ENCODE assay signal across 8 cellular contexts in the genomic region with DNA sequence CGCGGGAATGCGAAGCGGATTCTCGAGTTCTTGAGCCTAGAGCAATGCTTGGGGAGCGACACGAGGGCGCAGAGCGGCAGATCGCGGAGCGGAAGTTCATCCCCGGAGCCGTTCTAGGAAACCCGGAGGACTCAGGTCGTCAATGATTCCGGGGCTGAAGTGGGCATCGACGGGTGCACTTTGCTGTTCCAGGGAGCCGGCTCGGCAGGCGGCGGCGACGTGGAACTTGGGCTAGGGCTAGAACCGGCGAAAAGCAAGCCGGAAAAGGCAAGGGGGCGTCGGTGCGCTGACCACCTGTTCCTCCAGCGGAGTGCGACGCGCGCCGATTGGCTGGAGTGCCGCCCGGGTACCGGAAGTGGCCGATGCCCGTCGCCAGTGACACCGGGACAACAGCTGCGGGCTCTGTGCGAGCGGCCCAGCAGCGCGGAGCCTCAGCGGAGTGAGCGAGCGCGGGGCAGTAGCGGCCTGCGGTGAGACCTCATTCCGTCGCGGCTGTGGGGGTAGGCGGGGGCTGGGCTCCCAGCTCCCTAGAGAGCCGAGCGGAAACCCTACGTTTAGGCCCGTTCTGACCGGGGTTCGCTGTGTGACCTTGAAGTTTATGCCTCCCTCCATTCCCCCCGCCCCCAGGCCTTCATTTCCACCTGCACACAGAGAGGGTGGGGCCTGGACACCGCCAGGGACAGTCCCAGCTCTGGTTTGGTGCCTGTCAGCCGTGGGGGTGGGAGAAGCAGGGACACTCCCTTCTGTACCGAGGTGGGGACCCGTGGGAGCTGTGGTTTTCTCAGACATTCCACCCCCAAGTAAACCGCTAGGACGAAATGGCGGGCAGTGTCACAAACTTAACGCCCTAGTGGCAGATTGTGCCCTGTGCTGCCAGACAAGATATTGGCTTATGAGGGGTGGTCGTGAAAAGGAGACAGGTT. TPM values are rescaled to one million over a fixed set of nuclear protein-coding genes. Genes with fewer than 3 reads are reported as not detected.
DNase-seq lines count a peak whose midpoint lies in the region; ATAC-seq and TF ChIP-seq lines count a peak whose summit lies in the region.

A gene (plus strand): TSS at position 362 of the 923 bp plus-strand sequence. CDS start 13,038 bp downstream, outside the sequence.

- intact Hi-C loops in left ventricle myocardium inferior (cut with micrococcal nuclease) (no loop called here), vagina (cut with DNase I) (no loop called here)

- ATAC-seq in GM19467 (IDR thresholded peaks at IDR 0.05; ENCODE audit: unreplicated experiment), result peak; percentile 87

- H3K4me1 Mint-ChIP-seq in IgD-negative memory B cell, result peaks cover 9 to 22% (median 16%) of the 10 kb centered on the region in 3 donors

- peak; percentile 17 for TF ChIP-seq CTCF in left ventricle myocardium inferior (IDR thresholded peaks at IDR 0.05; ENCODE audit: borderline replicate concordance)
- no peak for TF ChIP-seq CTCF in retinal pigment epithelial cell (conservative IDR thresholded peaks at IDR 0.05; ENCODE audit: low read depth, low read length)
- peak in 1 of 3 experiments; percentile 25 for TF ChIP-seq CTCF in vagina (IDR thresholded peaks at IDR 0.05)

- H3K4me1 ChIP-seq in adipocyte (ENCODE audit: control insufficient read depth, insufficient read depth, low read length) (peaks cover 13% of the 10 kb centered on the region), left ventricle myocardium inferior (peaks cover 44% of the 10 kb centered on the region), vagina (peaks cover 15% of the 10 kb centered on the region)

- no peak for TF ChIP-seq POLR2A in vagina (IDR thresholded peaks at IDR 0.05)

- H3K27me3 ChIP-seq in adipocyte (replicated peaks; ENCODE audit: control insufficient read depth, insufficient read depth, low read length), result peaks cover 3% of the 10 kb centered on the region
- H3K27me3 ChIP-seq in left ventricle myocardium inferior (ENCODE audit: low read depth), result peaks cover 9% of the 10 kb centered on the region
- no peaks in the 10 kb centered on the region for H3K27me3 ChIP-seq in vagina

- peak within 1 kb of the TSS; percentile 87 to 98 (median 96) for H3K4me3 Mint-ChIP-seq in IgD-negative memory B cell

- DNase-seq in COLO668 (lab: John Stamatoyannopoulos, UW; ENCODE audit: unreplicated experiment) (peak; percentile 89), SKM-1 (lab: John Stamatoyannopoulos, UW; ENCODE audit: unreplicated experiment) (peak; percentile 30), adipocyte (ENCODE audit: low read depth) (peak; percentile 46), left ventricle myocardium inferior (peak; percentile 87), retinal pigment epithelial cell (ENCODE audit: low read depth) (peak; percentile 30), vagina (ENCODE audit: extremely low spot score in 2 of 2) (no peak)

- peak within 1 kb of the TSS; percentile 81 for H3K9ac ChIP-seq in adipocyte (ENCODE audit: low read length)

- H3K36me3 Mint-ChIP-seq in IgD-negative memory B cell, result peaks cover 10% of the 10 kb centered on the region

- H3K36me3 ChIP-seq in adipocyte (ENCODE audit: control insufficient read depth, insufficient read depth, low read length, severe bottlenecking) (no peaks in the 10 kb centered on the region), left ventricle myocardium inferior (peaks cover 9% of the 10 kb centered on the region), vagina (no peaks in the 10 kb centered on the region)

- H3K9me3 Mint-ChIP-seq in IgD-negative memory B cell, result peaks cover 3 to 6% (median 5%) of the 10 kb centered on the region in 3 donors

- H3K27ac Mint-ChIP-seq in IgD-negative memory B cell, result peak within 1 kb of the TSS; percentile 51 to 97 (median 63)

- H3K4me3 ChIP-seq in adipocyte (ENCODE audit: low read length), result peak within 1 kb of the TSS; percentile 90
- H3K4me3 ChIP-seq in left ventricle myocardium inferior, result peak within 1 kb of the TSS; percentile 99
- peak within 1 kb of the TSS; percentile 54 for H3K4me3 ChIP-seq in retinal pigment epithelial cell (ENCODE audit: low read length)
- H3K4me3 ChIP-seq in vagina, result peak within 1 kb of the TSS; percentile 75 to 96

- peak within 1 kb of the TSS; percentile 94 for H3K27ac ChIP-seq in left ventricle myocardium inferior (replicated peaks)
- H3K27ac ChIP-seq in vagina, result peak within 1 kb of the TSS; percentile 50

- H3K9me3 ChIP-seq in adipocyte (ENCODE audit: control insufficient read depth, low read length), result no peaks in the 10 kb centered on the region
- H3K9me3 ChIP-seq in left ventricle myocardium inferior (replicated peaks), result peaks cover 9% of the 10 kb centered on the region
- no peaks in the 10 kb centered on the region for H3K9me3 ChIP-seq in vagina

- H3K27me3 Mint-ChIP-seq in IgD-negative memory B cell, result no peaks in the 10 kb centered on the region

RNA-seq across cellular contexts. Expression of the gene that starts here (rescaled TPM):
- polyA plus RNA-seq in IgD-negative memory B cell, result 1.4 TPM
- total RNA-seq in left ventricle myocardium inferior, result 11.0 TPM
- total RNA-seq in vagina, result 3.4 TPM

Comparison
In these comparisons a context has a peak if more than half of its experiments do, and no peak if none do; other contexts are left out.
1. DNase-seq: peak in COLO668 (single experiment), SKM-1 (single experiment), adipocyte (single experiment), left ventricle myocardium inferior (single experiment) and retinal pigment epithelial cell (single experiment); none in vagina (0 of 2).
2. Peak in every context shown above with its lines, with median percentiles within 50 percentile points of each other: H3K4me3 ChIP-seq.